Comparison of ENCODE assay signal across 8 cellular contexts in the genomic region with DNA sequence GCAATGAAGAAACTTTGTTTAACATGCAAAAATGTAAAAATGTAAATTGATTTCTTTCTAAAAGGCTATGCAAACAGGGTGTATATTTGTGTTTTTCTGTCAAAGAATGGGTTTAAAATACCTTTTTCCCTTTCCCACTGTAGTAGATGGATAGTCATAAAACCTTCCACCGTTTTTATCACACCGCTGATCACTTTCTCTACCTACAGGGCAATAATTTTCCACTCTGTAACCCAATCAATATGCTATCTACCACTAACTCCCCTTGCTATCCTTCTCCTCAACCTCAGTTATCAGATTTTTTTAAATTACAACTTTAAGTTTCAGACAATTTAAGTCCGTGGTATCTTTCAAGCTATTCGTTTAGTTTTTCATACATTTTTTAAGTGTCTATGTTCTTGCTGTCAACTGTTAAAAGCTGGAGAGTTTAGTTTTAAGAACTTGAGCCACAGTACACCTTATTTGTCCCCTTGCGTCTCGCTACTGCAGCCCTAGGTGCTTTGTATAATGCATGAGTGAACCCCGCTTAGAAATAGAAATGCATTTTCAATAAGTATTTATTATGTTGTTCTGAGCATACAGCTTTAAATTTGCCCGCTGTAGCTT.
DNase-seq lines count a peak whose midpoint lies in the region; ATAC-seq and TF ChIP-seq lines count a peak whose summit lies in the region.

No MANE protein-coding gene starts in this region.

- no peak for DNase-seq in CD4-positive, alpha-beta memory T cell
- no peak for DNase-seq in MG63
- DNase-seq in neural crest cell (ENCODE audit: low read depth, low spot score): peak; percentile 2
- no peak for DNase-seq in stimulated activated CD4-positive, alpha-beta T cell treated with anti-CD3 and anti-CD28 coated beads, Interleukin-4, amount 100 ng/mL, for 4 hours
- no peak for DNase-seq in GDM1 (lab: John Stamatoyannopoulos, UW)
- no peak for DNase-seq in NCI-H446 (lab: John Stamatoyannopoulos, UW)

- CTCF ChIA-PET in CD4-positive, alpha-beta memory T cell (lab: Charles Lee; ENCODE audit: partially characterized antibody): interaction anchor here (0.8 to 1.7 kb wide), 10 partner anchors 25 to 334 kb away, joined by 3 to 14 read pairs (median 3); a partner anchor contains a TSS

- H3K36me3 Mint-ChIP-seq in CD4-positive, alpha-beta memory T cell: peaks cover 0 to 8% of the 10 kb centered on the region in 2 donors
- peaks cover 8% of the 10 kb centered on the region for H3K36me3 Mint-ChIP-seq in dendritic cell treated with granulocyte-macrophage colony-stimulating factor and Interleukin-4, amounts not matched to agents 40 ng/mL and 50 ng/mL, for 4 days (ENCODE audit: low read depth)
- H3K36me3 Mint-ChIP-seq in neural crest cell (ENCODE audit: low read depth): no peaks in the 10 kb centered on the region

- H3K9me3 ChIP-seq in CD4-positive, alpha-beta memory T cell (ENCODE audit: control insufficient read depth in 1 of 2, low read length in 2 of 2): no peaks in the 10 kb centered on the region
- H3K9me3 ChIP-seq in MG63: no peaks in the 10 kb centered on the region

- peaks cover 10 to 24% (median 15%) of the 10 kb centered on the region in 4 donors for H3K4me1 Mint-ChIP-seq in CD4-positive, alpha-beta memory T cell
- H3K4me1 Mint-ChIP-seq in dendritic cell treated with granulocyte-macrophage colony-stimulating factor and Interleukin-4, amounts not matched to agents 40 ng/mL and 50 ng/mL, for 4 days (ENCODE audit: low read depth): peaks cover 41% of the 10 kb centered on the region
- H3K4me1 Mint-ChIP-seq in neural crest cell: peaks cover 24% of the 10 kb centered on the region

- POLR2A ChIA-PET in CD4-positive, alpha-beta memory T cell (lab: Charles Lee; ENCODE audit: partially characterized antibody): interaction anchor here (0.8 to 4.8 kb wide), 8 partner anchors 34 to 1371 kb away, joined by 3 to 93 read pairs (median 11); a partner anchor contains a TSS

- intact Hi-C loops in CD4-positive, alpha-beta memory T cell (cut with micrococcal nuclease): loop anchor here (1.0 to 5.0 kb wide), 6 partner anchors 35 to 637 kb away; a partner anchor contains a TSS
- intact Hi-C loops in dendritic cell treated with granulocyte-macrophage colony-stimulating factor and Interleukin-4, amounts not matched to agents 40 ng/mL and 50 ng/mL, for 4 days (cut with micrococcal nuclease): loop anchor here (5.0 to 10.0 kb wide), 4 partner anchors 36 to 1361 kb away; no protein-coding TSS in a partner anchor

- H3K27me3 ChIP-seq in CD4-positive, alpha-beta memory T cell (ENCODE audit: insufficient read depth, low read length): peaks cover 4% of the 10 kb centered on the region
- H3K27me3 ChIP-seq in MG63: no peaks in the 10 kb centered on the region

- H3K9me3 Mint-ChIP-seq in CD4-positive, alpha-beta memory T cell: no peaks in the 10 kb centered on the region
- H3K9me3 Mint-ChIP-seq in dendritic cell treated with granulocyte-macrophage colony-stimulating factor and Interleukin-4, amounts not matched to agents 40 ng/mL and 50 ng/mL, for 4 days: no peaks in the 10 kb centered on the region
- H3K9me3 Mint-ChIP-seq in neural crest cell: no peaks in the 10 kb centered on the region

- TF ChIP-seq CTCF in neural crest cell (conservative IDR thresholded peaks at IDR 0.05): no peak

- peak overlapping the region; percentile 95 for H3K27ac ChIP-seq in CD4-positive, alpha-beta memory T cell (ENCODE audit: low read depth, low read length)

- peak overlapping the region; percentile 68 to 92 for H3K4me3 ChIP-seq in CD4-positive, alpha-beta memory T cell (ENCODE audit: low read length in 2 of 2)
- H3K4me3 ChIP-seq in MG63: peak overlapping the region; percentile 77

- peaks cover 14% of the 10 kb centered on the region for H3K4me1 ChIP-seq in CD4-positive, alpha-beta memory T cell (ENCODE audit: insufficient read depth, low read length)

- no peaks in the 10 kb centered on the region for H3K27me3 Mint-ChIP-seq in CD4-positive, alpha-beta memory T cell
- H3K27me3 Mint-ChIP-seq in dendritic cell treated with granulocyte-macrophage colony-stimulating factor and Interleukin-4, amounts not matched to agents 40 ng/mL and 50 ng/mL, for 4 days: peaks cover 3% of the 10 kb centered on the region
- H3K27me3 Mint-ChIP-seq in neural crest cell (ENCODE audit: low read depth): no peaks in the 10 kb centered on the region

- peak overlapping the region; percentile 88 to 98 (median 97) for H3K27ac Mint-ChIP-seq in CD4-positive, alpha-beta memory T cell
- H3K27ac Mint-ChIP-seq in dendritic cell treated with granulocyte-macrophage colony-stimulating factor and Interleukin-4, amounts not matched to agents 40 ng/mL and 50 ng/mL, for 4 days: peak overlapping the region; percentile 92
- peak overlapping the region; percentile 98 for H3K27ac Mint-ChIP-seq in neural crest cell (ENCODE audit: unreplicated experiment)

- H3K36me3 ChIP-seq in CD4-positive, alpha-beta memory T cell (ENCODE audit: insufficient read depth, low read length): no peaks in the 10 kb centered on the region
- H3K36me3 ChIP-seq in MG63: no peaks in the 10 kb centered on the region

- H3K4me3 Mint-ChIP-seq in CD4-positive, alpha-beta memory T cell: peak overlapping the region; percentile 85 to 95 (median 92)
- H3K4me3 Mint-ChIP-seq in dendritic cell treated with granulocyte-macrophage colony-stimulating factor and Interleukin-4, amounts not matched to agents 40 ng/mL and 50 ng/mL, for 4 days: peak overlapping the region; percentile 94
- peak overlapping the region; percentile 88 for H3K4me3 Mint-ChIP-seq in neural crest cell

- ATAC-seq in HG03354 (IDR thresholded peaks at IDR 0.05; ENCODE audit: poor library complexity, severe bottlenecking, unreplicated experiment): no peak
